1 cellular context compared by ENCODE assay signal in the genomic region with DNA sequence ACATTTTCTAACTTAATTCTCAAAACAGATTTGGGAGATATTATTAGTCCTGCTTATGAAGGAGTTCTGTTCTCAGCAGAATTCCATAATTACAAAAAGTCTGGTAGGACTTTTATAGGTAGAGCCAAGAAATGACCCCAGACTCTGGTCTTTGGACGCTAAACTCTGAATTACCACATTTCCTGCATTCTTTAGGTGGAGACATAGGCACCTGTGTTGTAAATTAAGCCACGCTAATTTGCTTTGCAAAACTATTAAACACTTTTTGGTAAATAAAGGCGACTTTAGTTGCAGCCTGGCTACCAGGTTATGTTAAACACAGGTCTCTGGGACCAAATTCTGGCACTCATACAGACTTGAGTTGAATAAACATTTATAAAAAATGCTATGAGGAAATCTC.
TF ChIP-seq lines count a peak whose summit lies in the region.

No MANE protein-coding gene starts in this region.

TF ChIP-seq in HepG2, 621 proteins besides CTCF, POLR2A, EP300 and RAD21:
- TF ChIP-seq RBFOX2 (IDR thresholded peaks at IDR 0.05; ENCODE audit: low read depth, low read length), result no peak
- TF ChIP-seq ZNF3 (CRISPR knock-in tag; IDR thresholded peaks at IDR 0.05), result no peak
- TF ChIP-seq HNF4G (IDR thresholded peaks at IDR 0.05; ENCODE audit: borderline replicate concordance, low read depth, low read length), result peak; percentile 37; the same call in 1 of the 2 replicates
- TF ChIP-seq HNF4G (CRISPR knock-in tag; IDR thresholded peaks at IDR 0.05; ENCODE audit: borderline replicate concordance, low read depth), result no peak
- no peak for TF ChIP-seq ZNF792 (CRISPR knock-in tag; IDR thresholded peaks at IDR 0.05)
- TF ChIP-seq NFYC (CRISPR knock-in tag; IDR thresholded peaks at IDR 0.05), result no peak
- 0 out of 2 replicates have a peak, but pooled peaks have one; percentile 10 for TF ChIP-seq PAXIP1 (CRISPR knock-in tag; conservative IDR thresholded peaks at IDR 0.05)
- no peak for TF ChIP-seq NCOA2 (CRISPR knock-in tag; IDR thresholded peaks at IDR 0.05)
- no peak for TF ChIP-seq ZNF138 (CRISPR knock-in tag; IDR thresholded peaks at IDR 0.05; ENCODE audit: low read depth)
- TF ChIP-seq NCOR1 (IDR thresholded peaks at IDR 0.05; ENCODE audit: borderline replicate concordance, low read length), result peak; percentile 57; the same call in 1 of the 2 replicates
- TF ChIP-seq DR1 (CRISPR knock-in tag; IDR thresholded peaks at IDR 0.05), result no peak
- TF ChIP-seq WIZ (CRISPR knock-in tag; IDR thresholded peaks at IDR 0.05), result no peak
- peak; percentile 60 for TF ChIP-seq HNF4A (CRISPR knock-in tag; IDR thresholded peaks at IDR 0.05)
- TF ChIP-seq KLF16 (CRISPR knock-in tag; IDR thresholded peaks at IDR 0.05), result no peak
- peak; percentile 94 for TF ChIP-seq GZF1 (CRISPR knock-in tag; IDR thresholded peaks at IDR 0.05)
- TF ChIP-seq SNAPC2 (CRISPR knock-in tag; IDR thresholded peaks at IDR 0.05), result no peak
- TF ChIP-seq, protein P1, sequence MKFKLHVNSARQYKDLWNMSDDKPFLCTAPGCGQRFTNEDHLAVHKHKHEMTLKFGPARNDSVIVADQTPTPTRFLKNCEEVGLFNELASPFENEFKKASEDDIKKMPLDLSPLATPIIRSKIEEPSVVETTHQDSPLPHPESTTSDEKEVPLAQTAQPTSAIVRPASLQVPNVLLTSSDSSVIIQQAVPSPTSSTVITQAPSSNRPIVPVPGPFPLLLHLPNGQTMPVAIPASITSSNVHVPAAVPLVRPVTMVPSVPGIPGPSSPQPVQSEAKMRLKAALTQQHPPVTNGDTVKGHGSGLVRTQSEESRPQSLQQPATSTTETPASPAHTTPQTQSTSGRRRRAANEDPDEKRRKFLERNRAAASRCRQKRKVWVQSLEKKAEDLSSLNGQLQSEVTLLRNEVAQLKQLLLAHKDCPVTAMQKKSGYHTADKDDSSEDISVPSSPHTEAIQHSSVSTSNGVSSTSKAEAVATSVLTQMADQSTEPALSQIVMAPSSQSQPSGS (CRISPR knock-in tag; IDR thresholded peaks at IDR 0.05), result no peak
TF ChIP-seq in HepG2: peak in this region for 5.
